Comparison of ENCODE assay signal across 15 cellular contexts in genomic region chr5:67090593-67090992, GRCh38.
DNase-seq lines count a peak whose midpoint lies in the region; ATAC-seq and TF ChIP-seq lines count a peak whose summit lies in the region.
"Had no signal": no experiment of that assay in that cellular context is flagged by ENCODE, and none has a peak within 500 bp of the region (broad histone marks: within the 10 kb centered on the region; RNA-seq: fewer than 3 reads in every experiment).

No MANE protein-coding gene starts in this region.

- no peak for ATAC-seq in IMR-90 (ENCODE audit: low read depth)
- ATAC-seq in esophagus mucosa = peak; percentile 54
- peak; percentile 86 for ATAC-seq in stimulated activated effector memory CD8-positive, alpha-beta T cell treated with anti-CD3 and anti-CD28 coated beads, Interleukin-12 subunit alpha, Interleukin-12 subunit beta, amount 100 ng/mL, for 72 hours
- no peak for ATAC-seq in activated T-cell treated with anti-CD3 and anti-CD28 coated beads, Interleukin-2, amount 50 U/mL, for 4 hours
- ATAC-seq in SK-N-SH treated with all-trans-retinoic acid at 6 μM for 48 hours = no peak
- ATAC-seq: GM12878, GM23338, HepG2 had no signal

- H2BK20ac ChIP-seq in IMR-90 (ENCODE audit: low read depth, low read length) = no peak overlapping the region; the same call in 1 of the 2 replicates

- TF ChIP-seq CTCF in IMR-90 (conservative IDR thresholded peaks at IDR 0.05; ENCODE audit: low read depth, low read length) = no peak

- H3K27me3 Mint-ChIP-seq in activated T-cell treated with anti-CD3 and anti-CD28 coated beads, Interleukin-2, amount 50 U/mL, for 4 hours (ENCODE audit: low read depth) = no peaks in the 10 kb centered on the region
- H3K27me3 Mint-ChIP-seq: CD4-positive, CD25-positive, alpha-beta regulatory T cell had no signal

- no peak for TF ChIP-seq POLR2A in IMR-90 (IDR thresholded peaks at IDR 0.05; ENCODE audit: low read depth, low read length)

- H3K27ac Mint-ChIP-seq in stimulated activated effector memory CD8-positive, alpha-beta T cell treated with anti-CD3 and anti-CD28 coated beads, Interleukin-12 subunit alpha, Interleukin-12 subunit beta, amount 100 ng/mL, for 72 hours = no peak overlapping the region
- H3K27ac Mint-ChIP-seq: CD4-positive, CD25-positive, alpha-beta regulatory T cell; GM23338; H9 had no signal

- H3K14ac ChIP-seq in IMR-90 (replicated peaks; ENCODE audit: low read depth, low read length) = no peak overlapping the region

- in situ Hi-C loops in IMR-90 (cut with MboI; ENCODE audit: low sequenced_read_pairs) = no loop called here

- H3K9me3 Mint-ChIP-seq in stimulated activated effector memory CD8-positive, alpha-beta T cell treated with anti-CD3 and anti-CD28 coated beads, Interleukin-12 subunit alpha, Interleukin-12 subunit beta, amount 100 ng/mL, for 72 hours = no peaks in the 10 kb centered on the region
- H3K9me3 Mint-ChIP-seq in activated T-cell treated with anti-CD3 and anti-CD28 coated beads, Interleukin-2, amount 50 U/mL, for 4 hours = no peaks in the 10 kb centered on the region
- H3K9me3 Mint-ChIP-seq: CD4-positive, CD25-positive, alpha-beta regulatory T cell; GM23338; H9 had no signal

- peaks cover 5% of the 10 kb centered on the region for H3K4me1 Mint-ChIP-seq in stimulated activated effector memory CD8-positive, alpha-beta T cell treated with anti-CD3 and anti-CD28 coated beads, Interleukin-12 subunit alpha, Interleukin-12 subunit beta, amount 100 ng/mL, for 72 hours
- no peaks in the 10 kb centered on the region for H3K4me1 Mint-ChIP-seq in activated T-cell treated with anti-CD3 and anti-CD28 coated beads, Interleukin-2, amount 50 U/mL, for 4 hours (ENCODE audit: low read depth)

- dilution Hi-C loops in IMR-90 (cut with HindIII; ENCODE audit: low sequenced_read_pairs, unreplicated experiment) = no loop called here

- H3K4ac ChIP-seq in IMR-90 (ENCODE audit: low read depth, low read length) = no peak overlapping the region

- H3K4me3 Mint-ChIP-seq in stimulated activated effector memory CD8-positive, alpha-beta T cell treated with anti-CD3 and anti-CD28 coated beads, Interleukin-12 subunit alpha, Interleukin-12 subunit beta, amount 100 ng/mL, for 72 hours = no peak overlapping the region
- no peak overlapping the region for H3K4me3 Mint-ChIP-seq in activated T-cell treated with anti-CD3 and anti-CD28 coated beads, Interleukin-2, amount 50 U/mL, for 4 hours
- H3K4me3 Mint-ChIP-seq: CD4-positive, CD25-positive, alpha-beta regulatory T cell; GM23338; H9 had no signal

- 83% methylated on average over 2 of the region's 5 CpGs; no CpG with 5 or more reads in 1 of the 2 experiments for WGBS in IMR-90 (ENCODE audit: extremely low coverage in 2 of 2, insufficient read length in 1 of 2), 2 experiments

- H3K23ac ChIP-seq in IMR-90 (ENCODE audit: low read depth, low read length) = peak overlapping the region; percentile 65

- POLR2A ChIA-PET in IMR-90 (lab: Charles Lee; ENCODE audit: unreplicated experiment) = no interaction called here

- peak overlapping the region in 1 of 2 experiments; percentile 8; a peak in 1 of 4 replicates for H4K8ac ChIP-seq in IMR-90 (ENCODE audit: low read depth in 2 of 2, low read length in 2 of 2)

- no peak overlapping the region for H3K18ac ChIP-seq in IMR-90 (ENCODE audit: low read depth, low read length)

- H3K9me1 ChIP-seq in IMR-90 (ENCODE audit: insufficient read depth, low read length) = peaks cover 12% of the 10 kb centered on the region

- H3K36me3 Mint-ChIP-seq in stimulated activated effector memory CD8-positive, alpha-beta T cell treated with anti-CD3 and anti-CD28 coated beads, Interleukin-12 subunit alpha, Interleukin-12 subunit beta, amount 100 ng/mL, for 72 hours = peaks cover 12% of the 10 kb centered on the region
- peaks cover 21% of the 10 kb centered on the region for H3K36me3 Mint-ChIP-seq in activated T-cell treated with anti-CD3 and anti-CD28 coated beads, Interleukin-2, amount 50 U/mL, for 4 hours (ENCODE audit: insufficient read depth)

- no TSS peak for BruUV-seq in IMR-90 (replicated peaks; lab: Mats Ljungman, UMichigan)

- peak overlapping the region; percentile 54; the same call in 1 of the 2 replicates for H2AK5ac ChIP-seq in IMR-90 (ENCODE audit: low read depth, low read length)

- H3K27me3 ChIP-seq in IMR-90 (ENCODE audit: control insufficient read depth, insufficient read depth, low read length) = no peaks in the 10 kb centered on the region
- H3K27me3 ChIP-seq: BLaER1 treated with 17β-estradiol and CSF1 and Interleukin-3, amounts not matched to agents 10 nM and 100 nM had no signal

- no peak overlapping the region for H3K27ac ChIP-seq in IMR-90 (ENCODE audit: insufficient read depth, low read length)
- H3K27ac ChIP-seq: BLaER1 treated with 17β-estradiol and CSF1 and Interleukin-3, amounts not matched to agents 10 nM and 100 nM had no signal

- H3K4me1 ChIP-seq in IMR-90 (ENCODE audit: control insufficient read depth, insufficient read depth, low read length) = peaks cover 13% of the 10 kb centered on the region

- DNase-seq in IMR-90 (no peak), dermis blood vessel endothelial cell (peak; percentile 19), NCI-H524 (lab: John Stamatoyannopoulos, UW) (no peak)
- DNase-seq in stimulated activated effector memory CD8-positive, alpha-beta T cell treated with anti-CD3 and anti-CD28 coated beads, Interleukin-12 subunit alpha, Interleukin-12 subunit beta, amount 100 ng/mL, for 72 hours (ENCODE audit: low spot score in 2 of 2) = no peak
- DNase-seq in activated T-cell treated with anti-CD3 and anti-CD28 coated beads, Interleukin-2, amount 50 U/mL, for 4 hours = no peak
- DNase-seq: ACHN; CD4-positive, CD25-positive, alpha-beta regulatory T cell; DMS79; H9 had no signal

- no peak overlapping the region; the same call in 1 of the 2 replicates for H4K91ac ChIP-seq in IMR-90 (ENCODE audit: insufficient read depth, low read depth, low read length)

- no peak overlapping the region for H3K4me2 ChIP-seq in IMR-90 (ENCODE audit: low read depth, low read length)
- H3K4me2 ChIP-seq: BLaER1 treated with 17β-estradiol and CSF1 and Interleukin-3, amounts not matched to agents 10 nM and 100 nM; GM23338 had no signal

- CTCF ChIA-PET in IMR-90 (lab: Yijun Ruan, JAX) = no interaction called here

- no peak for TF ChIP-seq RAD21 in IMR-90 (IDR thresholded peaks at IDR 0.05; ENCODE audit: low read length)

- H3K56ac ChIP-seq in IMR-90 (ENCODE audit: extremely low read depth, insufficient read depth, low read length) = no peak overlapping the region

- no peak overlapping the region for H2BK5ac ChIP-seq in IMR-90 (ENCODE audit: low read depth, low read length, poor library complexity, severe bottlenecking)

- H3K9ac ChIP-seq in IMR-90 (ENCODE audit: low read depth, low read length) = no peak overlapping the region
- H3K9ac ChIP-seq: BLaER1 treated with 17β-estradiol and CSF1 and Interleukin-3, amounts not matched to agents 10 nM and 100 nM had no signal

- peak overlapping the region; percentile 14; the same call in 1 of the 3 replicates for H2BK15ac ChIP-seq in IMR-90 (ENCODE audit: low read depth, low read length)

- peaks cover 3 to 20% of the 10 kb centered on the region in 2 experiments; a peak in 2 of 4 replicates for H3K79me1 ChIP-seq in IMR-90 (ENCODE audit: low read depth in 1 of 2, low read length in 2 of 2)

- H3K36me3 ChIP-seq in IMR-90 (ENCODE audit: control insufficient read depth, insufficient read depth, low read length) = peaks cover 3% of the 10 kb centered on the region; the same call in 1 of the 2 replicates

- H4K20me1 ChIP-seq in IMR-90 (ENCODE audit: insufficient read depth, low read length) = no peaks in the 10 kb centered on the region
- H4K20me1 ChIP-seq: BLaER1 treated with 17β-estradiol and CSF1 and Interleukin-3, amounts not matched to agents 10 nM and 100 nM had no signal

- intact Hi-C loops in IMR-90 (cut with micrococcal nuclease) = no loop called here

- 0 out of 2 replicates have a peak overlapping the region, but pooled peaks have one; percentile 9 for H2BK120ac ChIP-seq in IMR-90 (ENCODE audit: low read depth, low read length)

- 0 out of 2 replicates have a peak overlapping the region, but pooled peaks have one; percentile 16 for H4K5ac ChIP-seq in IMR-90 (ENCODE audit: low read depth, low read length)

- H3K9me3 ChIP-seq in IMR-90 (ENCODE audit: control insufficient read depth, insufficient read depth, low read length) = no peaks in the 10 kb centered on the region
- H3K9me3 ChIP-seq: BLaER1 treated with 17β-estradiol and CSF1 and Interleukin-3, amounts not matched to agents 10 nM and 100 nM had no signal

- no peak overlapping the region for H3K4me3 ChIP-seq in IMR-90 (ENCODE audit: insufficient read depth, low read depth, low read length)
- H3K4me3 ChIP-seq: BLaER1 treated with 17β-estradiol and CSF1 and Interleukin-3, amounts not matched to agents 10 nM and 100 nM; GM12878; GM23338 had no signal

- H2AK9ac ChIP-seq in IMR-90 (replicated peaks; ENCODE audit: low read depth, low read length, poor library complexity) = no peak overlapping the region

- no peak overlapping the region for H2AFZ ChIP-seq in IMR-90 (replicated peaks; ENCODE audit: low read length, poor library complexity)
- H2AFZ ChIP-seq: GM23338 had no signal

TF ChIP-seq in IMR-90, 13 proteins besides CTCF, POLR2A, EP300 and RAD21 (continues in another document):
- TF ChIP-seq CHD1 (IDR thresholded peaks at IDR 0.05; ENCODE audit: low read depth, low read length) (no peak), RFX5 (IDR thresholded peaks at IDR 0.05; ENCODE audit: low read depth, low read length) (no peak), MAZ (IDR thresholded peaks at IDR 0.05; ENCODE audit: borderline replicate concordance, low read depth, low read length) (no peak), CEBPB (IDR thresholded peaks at IDR 0.05; ENCODE audit: low read depth, low read length) (no peak), FOS (IDR thresholded peaks at IDR 0.05; ENCODE audit: low read depth, low read length) (no peak), RCOR1 (IDR thresholded peaks at IDR 0.05; ENCODE audit: insufficient replicate concordance, low read length) (no peak)

TF ChIP-seq in SK-N-SH treated with all-trans-retinoic acid at 6 μM for 48 hours, 23 proteins besides CTCF, POLR2A, EP300 and RAD21 (continues in another document):
- TF ChIP-seq TCF4 (CRISPR knock-in tag; IDR thresholded peaks at IDR 0.05; ENCODE audit: borderline replicate concordance) (no peak), ARNTL (CRISPR knock-in tag; IDR thresholded peaks at IDR 0.05; ENCODE audit: borderline replicate concordance, low read depth) (no peak), ZC3H10 (CRISPR knock-in tag; IDR thresholded peaks at IDR 0.05) (no peak), ZFP30 (CRISPR knock-in tag; IDR thresholded peaks at IDR 0.05) (no peak), SNAI2 (CRISPR knock-in tag; IDR thresholded peaks at IDR 0.05) (no peak), PPARA (CRISPR knock-in tag; IDR thresholded peaks at IDR 0.05; ENCODE audit: borderline replicate concordance) (no peak), ZNF8 (CRISPR knock-in tag; IDR thresholded peaks at IDR 0.05) (no peak), ZNF565 (CRISPR knock-in tag; conservative IDR thresholded peaks at IDR 0.05; ENCODE audit: low read depth) (no peak), OSR1 (CRISPR knock-in tag; IDR thresholded peaks at IDR 0.05) (no peak), ISL1 (CRISPR knock-in tag; IDR thresholded peaks at IDR 0.05) (no peak), CSDC2 (CRISPR knock-in tag; IDR thresholded peaks at IDR 0.05) (no peak)

Comparison
In these comparisons a context has a peak if more than half of its experiments do, and no peak if none do; other contexts are left out.
1. ATAC-seq: peak in esophagus mucosa (single experiment) and stimulated activated effector memory CD8-positive, alpha-beta T cell treated with anti-CD3 and anti-CD28 coated beads, Interleukin-12 subunit alpha, Interleukin-12 subunit beta, amount 100 ng/mL, for 72 hours (single experiment); none in IMR-90 (single experiment), activated T-cell treated with anti-CD3 and anti-CD28 coated beads, Interleukin-2, amount 50 U/mL, for 4 hours (0 of 2) and SK-N-SH treated with all-trans-retinoic acid at 6 μM for 48 hours (single experiment).